ENCODE assay signal across 8 cellular contexts in the genomic region with DNA sequence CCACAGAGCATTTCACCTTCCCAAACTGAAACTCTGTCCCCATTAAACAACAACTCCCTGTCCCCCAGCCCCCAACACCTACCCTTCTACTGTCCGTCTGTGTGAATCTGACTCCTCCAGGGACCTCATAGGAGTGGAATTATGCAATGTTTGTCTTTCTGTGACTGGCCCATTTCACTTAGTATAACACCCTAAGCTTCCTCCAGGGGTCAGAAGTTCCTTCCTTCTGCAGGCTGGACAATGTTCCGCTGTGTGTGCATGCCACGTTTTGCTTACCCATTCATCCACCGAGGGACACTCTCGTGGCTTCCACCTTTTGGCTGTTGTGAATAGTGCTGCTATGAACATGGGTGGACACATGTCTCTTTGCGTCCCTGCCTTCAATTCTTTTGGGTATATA. TPM values are rescaled to one million over a fixed set of nuclear protein-coding genes. Genes with fewer than 3 reads are reported as not detected.
DNase-seq lines count a peak whose midpoint lies in the region; ATAC-seq and TF ChIP-seq lines count a peak whose summit lies in the region.

No MANE protein-coding gene starts in this region.

- H3K36me3 ChIP-seq in left lung, result peaks cover 0 to 93% of the 10 kb centered on the region in 2 donors
- peaks cover 2% of the 10 kb centered on the region for H3K36me3 ChIP-seq in mesendoderm (ENCODE audit: control insufficient read depth, insufficient read depth, low read length)

- H3K9me3 Mint-ChIP-seq in CD14-positive monocyte, result peaks cover 0 to 4% (median 0%) of the 10 kb centered on the region in 7 donors

- no peak overlapping the region for H2BK120ac ChIP-seq in mesendoderm (ENCODE audit: low read depth, low read length)

- H3K4me1 ChIP-seq in left lung, result no peaks in the 10 kb centered on the region
- no peaks in the 10 kb centered on the region for H3K4me1 ChIP-seq in mesendoderm (ENCODE audit: control insufficient read depth, low read depth, low read length)

- H2BK15ac ChIP-seq in mesendoderm (replicated peaks; ENCODE audit: low read depth), result no peak overlapping the region

- no peak overlapping the region for H4K5ac ChIP-seq in mesendoderm (ENCODE audit: low read length)

- H3K79me2 ChIP-seq in mesendoderm (ENCODE audit: control insufficient read depth, insufficient read depth, low read length), result no peaks in the 10 kb centered on the region

- no peak overlapping the region for H3K18ac ChIP-seq in mesendoderm (ENCODE audit: low read length)

- H3K4me2 ChIP-seq in mesendoderm (ENCODE audit: low read length), result no peak overlapping the region

- ATAC-seq in left lung (peak; percentile 85), HG02678 (IDR thresholded peaks at IDR 0.05; ENCODE audit: unreplicated experiment) (no peak)

- no peak overlapping the region for H3K9ac ChIP-seq in mesendoderm (ENCODE audit: low read length)

- intact Hi-C loops in CD14-positive monocyte (cut with micrococcal nuclease), result no loop called here
- intact Hi-C loops in left lung (cut with DNase I), result no loop called here

- WGBS in mesendoderm (ENCODE audit: extremely low coverage, insufficient coverage, low lambda C conversion rate), result no CpG with 5 or more reads among the region's 6 CpGs

- H2BK5ac ChIP-seq in mesendoderm (ENCODE audit: low read length), result no peak overlapping the region

- no peak overlapping the region for H3K23ac ChIP-seq in mesendoderm (ENCODE audit: low read length)

- H3K27me3 ChIP-seq in left lung (no peaks in the 10 kb centered on the region), mesendoderm (ENCODE audit: insufficient read depth, low read length, poor library complexity) (no peaks in the 10 kb centered on the region)

- no peaks in the 10 kb centered on the region for H3K36me3 Mint-ChIP-seq in CD14-positive monocyte

- DNase-seq in CD14-positive monocyte (ENCODE audit: low spot score) (no peak), Kasumi-1 (lab: John Stamatoyannopoulos, UW) (peak; percentile 24 to 32), cardiac fibroblast (ENCODE audit: low read depth in 2 of 2) (peak; percentile 41 to 70), left lung (no peak), AG08396 (ENCODE audit: low spot score) (no peak), mesendoderm (no peak), NCI-H1092 (lab: John Stamatoyannopoulos, UW) (no peak)

- no peak overlapping the region for H3K4me3 Mint-ChIP-seq in CD14-positive monocyte

- H3K4me3 ChIP-seq in cardiac fibroblast (replicated peaks in 1 of 2; ENCODE audit: low read depth in 2 of 2, low read length in 2 of 2) (no peak overlapping the region), left lung (no peak overlapping the region), mesendoderm (ENCODE audit: low read length) (no peak overlapping the region)

- H3K27me3 Mint-ChIP-seq in CD14-positive monocyte (ENCODE audit: low read depth in 3 of 3), result peaks cover 0 to 1% (median 0%) of the 10 kb centered on the region in 3 donors

- H3K4ac ChIP-seq in mesendoderm (ENCODE audit: low read depth, low read length), result no peak overlapping the region

- H3K27ac Mint-ChIP-seq in CD14-positive monocyte, result no peak overlapping the region

- H3K4me1 Mint-ChIP-seq in CD14-positive monocyte, result peaks cover 9% of the 10 kb centered on the region

- no peaks in the 10 kb centered on the region for H3K9me3 ChIP-seq in left lung

- H3K27ac ChIP-seq in left lung (peak overlapping the region in 1 of 2 donors; percentile 13), mesendoderm (ENCODE audit: low read depth, low read length) (no peak overlapping the region)

- no peak overlapping the region for H3K56ac ChIP-seq in mesendoderm (ENCODE audit: low read length)

- H2AK5ac ChIP-seq in mesendoderm (ENCODE audit: low read length), result no peak overlapping the region

- H4K8ac ChIP-seq in mesendoderm (ENCODE audit: low read depth, low read length), result no peak overlapping the region

- peak; percentile 29 for TF ChIP-seq CTCF in CD14-positive monocyte (IDR thresholded peaks at IDR 0.05)
- peak; percentile 31 for TF ChIP-seq CTCF in cardiac fibroblast (IDR thresholded peaks at IDR 0.05; ENCODE audit: low read depth, low read length)
- no peak for TF ChIP-seq CTCF in left lung (IDR thresholded peaks at IDR 0.05)

- no peaks in the 10 kb centered on the region for H3K79me1 ChIP-seq in mesendoderm (ENCODE audit: low read length)

RNA-seq across cellular contexts. Expression of a gene that starts 37.6 kb away (rescaled TPM):
- polyA plus RNA-seq in CD14-positive monocyte, result 100 to 1,000 TPM; 104 to 122 TPM
- total RNA-seq in left lung, result 10 to 100 TPM; 51.4 to 56.7 TPM
- polyA plus RNA-seq in mesendoderm (2013, experiment 1 of 2), result 29.7 TPM
- 27.6 TPM for polyA plus RNA-seq in mesendoderm (2013, experiment 2 of 2)

Comparison
In these comparisons a context has a peak if more than half of its experiments do, and no peak if none do; other contexts are left out.
1. DNase-seq: peak in Kasumi-1 (2 of 2) and cardiac fibroblast (2 of 2); none in CD14-positive monocyte (single experiment), left lung (0 of 2), AG08396 (single experiment), mesendoderm (single experiment) and NCI-H1092 (single experiment).
2. CTCF ChIP-seq: peak in CD14-positive monocyte (single experiment) and cardiac fibroblast (single experiment); none in left lung (0 of 2).